Comparison of ENCODE assay signal across 32 cellular contexts in genomic region chr12:126457776-126458175, GRCh38.
"Had no signal": no experiment of that assay in that cellular context is flagged by ENCODE, and none has a peak within 500 bp of the region (broad histone marks: within the 10 kb centered on the region; RNA-seq: fewer than 3 reads in every experiment).

No MANE protein-coding gene starts in this region.

- H3K4me1 ChIP-seq: adrenal gland, ascending aorta, body of pancreas, breast epithelium had no signal

- ATAC-seq: activated naive CD4-positive, alpha-beta T cell treated with anti-CD3 and anti-CD28 coated beads, Interleukin-2, amount 50 U/mL, for 72 hours; activated naive CD8-positive, alpha-beta T cell treated with anti-CD3 and anti-CD28 coated beads, Interleukin-2, amount 50 U/mL, for 24 hours; activated T-cell treated with anti-CD3 and anti-CD28 coated beads, Interleukin-2, amount 50 U/mL, for 4 hours; activated T-cell treated with anti-CD3 and anti-CD28 coated beads, Interleukin-2, amount 50 U/mL, for 72 hours; activated T-helper 17 cell treated with anti-CD3 and anti-CD28 coated beads, Interleukin-2, amount 50 U/mL, for 72 hours; body of pancreas had no signal

- H3K4me3 ChIP-seq: adrenal gland, ascending aorta, body of pancreas, breast epithelium, cardiac muscle cell had no signal

- H3K27ac ChIP-seq: adrenal gland, ascending aorta, body of pancreas, brain microvascular endothelial cell, breast epithelium, cardiac muscle cell had no signal

- H3K9me3 ChIP-seq: adrenal gland, ascending aorta, body of pancreas, breast epithelium had no signal

- DNase-seq: activated effector memory CD4-positive, alpha-beta T cell treated with anti-CD3 and anti-CD28 coated beads, Interleukin-2, amount 50 U/mL, for 16 hours; activated effector memory CD4-positive, alpha-beta T cell treated with Interleukin-2 at 50 U/mL for 16 hours; activated gamma-delta T cell; activated gamma-delta T cell treated with Interleukin-2 at 50 U/mL for 16 hours; activated naive CD4-positive, alpha-beta T cell; activated naive CD4-positive, alpha-beta T cell treated with anti-CD3 and anti-CD28 coated beads for 36 hours; activated naive CD4-positive, alpha-beta T cell treated with anti-CD3 and anti-CD28 coated beads, Interleukin-2, amount 10 ng/mL, durations not matched to agents 7 days and 5 days; activated naive CD4-positive, alpha-beta T cell treated with anti-CD3 and anti-CD28 coated beads, Interleukin-2, amount 50 U/mL, for 16 hours; activated naive CD4-positive, alpha-beta T cell treated with Interleukin-2 at 50 U/mL for 16 hours; activated naive CD8-positive, alpha-beta T cell treated with anti-CD3 and anti-CD28 coated beads for 36 hours; activated naive CD8-positive, alpha-beta T cell treated with anti-CD3 and anti-CD28 coated beads, Interleukin-2, amount 10 ng/mL, durations not matched to agents 7 days and 5 days; activated naive CD8-positive, alpha-beta T cell treated with anti-CD3 and anti-CD28 coated beads, Interleukin-2, amount 50 U/mL, for 24 hours; activated T-cell treated with anti-CD3 and anti-CD28 coated beads, Interleukin-2, amount 50 U/mL, for 1 hour; activated T-cell treated with anti-CD3 and anti-CD28 coated beads, Interleukin-2, amount 50 U/mL, for 24 hours; activated T-cell treated with anti-CD3 and anti-CD28 coated beads, Interleukin-2, amount 50 U/mL, for 4 hours; activated T-cell treated with anti-CD3 and anti-CD28 coated beads, Interleukin-2, amount 50 U/mL, for 48 hours; activated T-cell treated with anti-CD3 and anti-CD28 coated beads, Interleukin-2, amount 50 U/mL, for 72 hours; adrenal gland; amniotic stem cell; amygdala; anterior cingulate cortex; aorta; body of pancreas; brain microvascular endothelial cell; caudate nucleus; central memory CD4-positive, alpha-beta T cell; cerebellar nuclear complex had no signal

- H3K27me3 ChIP-seq: adrenal gland, ascending aorta, body of pancreas, brain microvascular endothelial cell, breast epithelium, cardiac muscle cell had no signal

- H3K36me3 ChIP-seq: adrenal gland, ascending aorta, brain microvascular endothelial cell, breast epithelium, cardiac muscle cell had no signal
